In genomic region chr11:87035976-87036583, GRCh38 we compare ENCODE assay signal across 18 cellular contexts. TPM values are rescaled to one million over a fixed set of nuclear protein-coding genes. Genes with fewer than 3 reads are reported as not detected.
DNase-seq lines count a peak whose midpoint lies in the region; ATAC-seq and TF ChIP-seq lines count a peak whose summit lies in the region.
"Had no signal": no experiment of that assay in that cellular context is flagged by ENCODE, and none has a peak within 500 bp of the region (broad histone marks: within the 10 kb centered on the region; RNA-seq: fewer than 3 reads in every experiment).

No MANE protein-coding gene starts in this region.

- H3K9me3 ChIP-seq in colonic mucosa (no peaks in the 10 kb centered on the region), skeletal muscle tissue (ENCODE audit: control insufficient read depth in 3 of 3, low read length in 3 of 3) (no peaks in the 10 kb centered on the region)
- H3K9me3 ChIP-seq: body of pancreas, SJSA1, vagina had no signal

- no peak for TF ChIP-seq CTCF in colonic mucosa (IDR thresholded peaks at IDR 0.05)

- H3K4me3 ChIP-seq in colonic mucosa (no peak overlapping the region), skeletal muscle tissue (ENCODE audit: low read length in 3 of 3) (no peak overlapping the region)
- H3K4me3 ChIP-seq: body of pancreas, SJSA1, vagina had no signal

- intact Hi-C loops in colonic mucosa (cut with DNase I), result loop anchor here (10.0 kb wide), 1 partner anchor 81 kb away; the partner anchor contains the start of gene FZD4

- H3K4me1 ChIP-seq in colonic mucosa (peaks cover 13% of the 10 kb centered on the region), skeletal muscle tissue (ENCODE audit: control insufficient read depth in 3 of 3, insufficient read depth in 3 of 3, low read length in 3 of 3) (peaks cover 6 to 15% (median 10%) of the 10 kb centered on the region in 3 donors)

- H3K27me3 ChIP-seq in colonic mucosa (no peaks in the 10 kb centered on the region), skeletal muscle tissue (ENCODE audit: control insufficient read depth in 3 of 3, insufficient read depth in 3 of 3, low read length in 3 of 3) (no peaks in the 10 kb centered on the region)
- H3K27me3 ChIP-seq: body of pancreas, SJSA1, vagina had no signal

- H3K9ac ChIP-seq in colonic mucosa (ENCODE audit: low read depth in 2 of 2, low read length in 2 of 2), result no peak overlapping the region
- no peak overlapping the region for H3K9ac ChIP-seq in skeletal muscle tissue (ENCODE audit: low read depth in 1 of 3, low read length in 3 of 3)

- no peak for ATAC-seq in GM21381 (IDR thresholded peaks at IDR 0.05; ENCODE audit: unreplicated experiment)
- ATAC-seq: activated T-cell treated with anti-CD3 and anti-CD28 coated beads, Interleukin-2, amount 50 U/mL, for 4 hours; body of pancreas; effector memory CD8-positive, alpha-beta T cell; left lobe of liver had no signal

- H3K27ac ChIP-seq in colonic mucosa, result peak overlapping the region; percentile 92
- peak overlapping the region; percentile 92 for H3K27ac ChIP-seq in skeletal muscle tissue (ENCODE audit: low read depth, low read length)
- H3K27ac ChIP-seq: SJSA1 had no signal

- peak; percentile 9 for DNase-seq in NCI-H2196 (lab: John Stamatoyannopoulos, UW; ENCODE audit: unreplicated experiment)
- no peak for DNase-seq in NCI-H2196 treated with DMSO at 0.1 percent for 48 hours (lab: John Stamatoyannopoulos, UW; ENCODE audit: unreplicated experiment)
- peak; percentile 21 for DNase-seq in NAMALWA (ENCODE audit: low spot score)
- no peak for DNase-seq in colonic mucosa
- DNase-seq in SHP77 (lab: John Stamatoyannopoulos, UW), result no peak
- DNase-seq in NCI-H82 treated with DMSO at 0.1 percent for 48 hours (lab: John Stamatoyannopoulos, UW; ENCODE audit: unreplicated experiment), result no peak
- DNase-seq: activated CD4-positive, alpha-beta T cell treated with anti-CD3 and anti-CD28 coated beads for 4 hours; activated T-cell treated with anti-CD3 and anti-CD28 coated beads, Interleukin-2, amount 50 U/mL, for 4 hours; body of pancreas; effector memory CD8-positive, alpha-beta T cell; glutamatergic neuron; NCI-H1436 treated with DMSO at 0.1 percent for 48 hours; nucleus accumbens had no signal

- H3K36me3 ChIP-seq in colonic mucosa (no peaks in the 10 kb centered on the region), skeletal muscle tissue (ENCODE audit: control insufficient read depth in 3 of 3, insufficient read depth in 3 of 3, low read length in 3 of 3) (no peaks in the 10 kb centered on the region)
- H3K36me3 ChIP-seq: SJSA1, vagina had no signal

RNA-seq across cellular contexts. Expression of gene TMEM135, which starts 1.7 kb away (rescaled TPM):
- total RNA-seq in colonic mucosa (10 to 100 TPM; 28.8 to 41.4 TPM), skeletal muscle tissue (35.5 TPM)

Comparison
In these comparisons a context has a peak if more than half of its experiments do, and no peak if none do; other contexts are left out.
1. DNase-seq: peak in NCI-H2196 (single experiment) and NAMALWA (single experiment); none in NCI-H2196 treated with DMSO at 0.1 percent for 48 hours (single experiment), colonic mucosa (single experiment), SHP77 (0 of 2) and NCI-H82 treated with DMSO at 0.1 percent for 48 hours (single experiment).